In the genomic region with DNA sequence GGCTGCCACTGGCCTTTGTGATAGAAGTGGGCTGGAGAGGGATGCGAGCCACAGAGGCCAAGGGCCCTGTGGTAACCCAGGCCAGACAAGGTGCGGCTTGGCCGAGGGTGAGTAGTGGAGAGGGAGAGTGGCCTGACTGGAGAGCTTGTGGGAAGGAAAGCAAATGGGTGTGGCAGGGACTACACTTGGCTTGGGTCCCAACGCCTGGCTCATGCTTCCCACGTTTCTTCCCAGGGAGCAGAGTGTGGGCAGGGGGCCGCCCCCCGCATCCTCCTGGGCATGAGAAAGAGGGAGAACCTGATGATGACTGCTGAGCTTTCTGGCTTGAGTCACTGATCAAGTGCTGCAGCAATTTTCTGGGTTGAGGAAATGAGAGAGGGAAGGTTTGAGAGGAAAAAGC, we compare ENCODE assay signal across 11 cellular contexts.
DNase-seq lines count a peak whose midpoint lies in the region; ATAC-seq and FAIRE-seq lines count a peak whose summit lies in the region.
"Had no signal": no experiment of that assay in that cellular context is flagged by ENCODE, and none has a peak within 500 bp of the region (broad histone marks: within the 10 kb centered on the region; RNA-seq: fewer than 3 reads in every experiment).

No MANE protein-coding gene starts in this region.

- H3K4me3 Mint-ChIP-seq in T-cell: no peak overlapping the region
- H3K4me3 Mint-ChIP-seq: T-helper 2 cell treated with Interferon-gamma antibody and Interleukin-4, amounts not matched to agents 5 μg/mL and 100 μg/mL, for 36 hours had no signal

- no peaks in the 10 kb centered on the region for H3K9me3 Mint-ChIP-seq in T-cell
- H3K9me3 Mint-ChIP-seq: T-helper 2 cell treated with Interferon-gamma antibody and Interleukin-4, amounts not matched to agents 5 μg/mL and 100 μg/mL, for 36 hours had no signal

- no peaks in the 10 kb centered on the region for H3K36me3 ChIP-seq in small intestine (ENCODE audit: control insufficient read depth in 2 of 2, insufficient read depth in 2 of 2, low read length in 2 of 2)

- DNase-seq in NCI-H510A treated with DMSO at 0.1 percent for 48 hours (lab: John Stamatoyannopoulos, UW) (peak; percentile 17), NCI-H510A (lab: John Stamatoyannopoulos, UW) (no peak), NCI-H226 (peak; percentile 45), small intestine (peak; percentile 43), 8988T (no peak), T-cell (no peak), cerebellum (ENCODE audit: low spot score) (no peak)
- DNase-seq: ACHN had no signal

- no peaks in the 10 kb centered on the region for H3K27me3 ChIP-seq in small intestine (ENCODE audit: control insufficient read depth in 2 of 2, insufficient read depth in 2 of 2, low read length in 2 of 2)
- H3K27me3 ChIP-seq: body of pancreas had no signal

- WGBS in small intestine, 3 donors: 49 to 73% (median 57%) methylated on average over 7 of the region's 7 CpGs

- H3K4me1 ChIP-seq in small intestine (ENCODE audit: control insufficient read depth in 2 of 2, insufficient read depth in 1 of 2, low read depth in 1 of 2, low read length in 1 of 2): no peaks in the 10 kb centered on the region

- H3K27me3 Mint-ChIP-seq in T-cell: no peaks in the 10 kb centered on the region

- CTCF ChIA-PET in T-cell (lab: Charles Lee): no interaction called here

- ATAC-seq in esophagus mucosa: peak; percentile 36
- ATAC-seq in T-cell (replicated peaks in 1 of 4): no peak
- ATAC-seq: body of pancreas had no signal

- no peaks in the 10 kb centered on the region for H3K9me3 ChIP-seq in small intestine (ENCODE audit: control insufficient read depth, low read depth)
- H3K9me3 ChIP-seq: body of pancreas had no signal

- H3K4me1 Mint-ChIP-seq in T-cell: peaks cover 49 to 62% (median 50%) of the 10 kb centered on the region in 3 donors

- H3K27ac ChIP-seq in small intestine (ENCODE audit: low read depth in 1 of 2, low read length in 1 of 2): no peak overlapping the region
- H3K27ac ChIP-seq: body of pancreas had no signal

- no peak for FAIRE-seq in small intestine (lab: Jason Lieb, UNC)

- H3K36me3 Mint-ChIP-seq in T-cell: peaks cover 40% of the 10 kb centered on the region

- POLR2A ChIA-PET in T-cell (lab: Charles Lee): no interaction called here

- H3K27ac Mint-ChIP-seq in T-cell: peak overlapping the region in 1 of 2 donors; percentile 66
- H3K27ac Mint-ChIP-seq: T-helper 2 cell treated with Interferon-gamma antibody and Interleukin-4, amounts not matched to agents 5 μg/mL and 100 μg/mL, for 36 hours had no signal

- H3K4me3 ChIP-seq in small intestine (ENCODE audit: low read depth in 1 of 2, low read length in 2 of 2): no peak overlapping the region
- H3K4me3 ChIP-seq: body of pancreas had no signal

Comparison
In these comparisons a context has a peak if more than half of its experiments do, and no peak if none do; other contexts are left out.
1. DNase-seq: peak in NCI-H510A treated with DMSO at 0.1 percent for 48 hours (single experiment), NCI-H226 (single experiment) and small intestine (single experiment); none in NCI-H510A (single experiment), 8988T (single experiment), T-cell (0 of 34) and cerebellum (single experiment).